In genomic region chr5:135560858-135561257, GRCh38 we compare ENCODE assay signal across 9 cellular contexts. TPM values are rescaled to one million over a fixed set of nuclear protein-coding genes. Genes with fewer than 3 reads are reported as not detected.
DNase-seq lines count a peak whose midpoint lies in the region; ATAC-seq, FAIRE-seq and TF ChIP-seq lines count a peak whose summit lies in the region.
"Had no signal": no experiment of that assay in that cellular context is flagged by ENCODE, and none has a peak within 500 bp of the region (broad histone marks: within the 10 kb centered on the region; RNA-seq: fewer than 3 reads in every experiment).

No MANE protein-coding gene starts in this region.

- no peaks in the 10 kb centered on the region for H3K9me1 ChIP-seq in endothelial cell of umbilical vein (replicated peaks; ENCODE audit: control insufficient read depth, extremely low read depth, insufficient read depth, low read length)

- H3K36me3 ChIP-seq in endothelial cell of umbilical vein (ENCODE audit: control insufficient read depth in 2 of 2, extremely low read depth in 1 of 2, insufficient read depth in 2 of 2, low read length in 2 of 2), result no peaks in the 10 kb centered on the region
- H3K36me3 ChIP-seq in naive thymus-derived CD4-positive, alpha-beta T cell (ENCODE audit: control insufficient read depth in 2 of 3, insufficient read depth in 3 of 3, low read length in 3 of 3), result no peaks in the 10 kb centered on the region

- H3K27ac ChIP-seq in endothelial cell of umbilical vein (ENCODE audit: insufficient read depth, low read depth, low read length), result no peak overlapping the region
- no peak overlapping the region for H3K27ac ChIP-seq in naive thymus-derived CD4-positive, alpha-beta T cell (ENCODE audit: low read depth, low read length)

- FAIRE-seq in endothelial cell of umbilical vein (lab: Jason Lieb, UNC), result peak; percentile 64
- FAIRE-seq: colon had no signal

- TF ChIP-seq CTCF in endothelial cell of umbilical vein (IDR thresholded peaks at IDR 0.05; ENCODE audit: extremely low read depth in 1 of 2, insufficient read depth in 1 of 2, low read depth in 1 of 2, low read length in 2 of 2), result peak; percentile 83 to 84

- no peak overlapping the region for H3K4me3 ChIP-seq in endothelial cell of umbilical vein (replicated peaks in 1 of 3; ENCODE audit: insufficient read depth in 1 of 3, low read depth in 1 of 3, low read length in 3 of 3)
- H3K4me3 ChIP-seq in naive thymus-derived CD4-positive, alpha-beta T cell (ENCODE audit: low read length), result no peak overlapping the region

- CTCF ChIA-PET in activated CD8-positive, alpha-beta T cell treated with anti-CD3 and anti-CD28 coated beads, Interleukin-2, amount 10 ng/mL, durations not matched to agents 7 days and 5 days (lab: Charles Lee), result interaction anchor here (0.6 to 20.1 kb wide), 25 partner anchors 9 to 274 kb away, joined by 3 to 553 read pairs (median 3); partner anchors contain the start of genes CXCL14, SLC25A48 and TIFAB
- CTCF ChIA-PET in endothelial cell of umbilical vein (lab: Charles Lee), result interaction anchor here (0.6 to 14.3 kb wide), 41 partner anchors 11 to 1599 kb away, joined by 3 to 664 read pairs (median 4); partner anchors contain the start of genes CXCL14 and SLC25A48
- CTCF ChIA-PET in naive thymus-derived CD4-positive, alpha-beta T cell (lab: Charles Lee), result interaction anchor here (0.8 to 1.0 kb wide), 4 partner anchors 8 to 96 kb away, joined by 3 to 6 read pairs (median 4); no protein-coding TSS in a partner anchor

- POLR2A ChIA-PET in activated CD8-positive, alpha-beta T cell treated with anti-CD3 and anti-CD28 coated beads, Interleukin-2, amount 10 ng/mL, durations not matched to agents 7 days and 5 days (lab: Charles Lee), result interaction anchor here (0.7 kb wide), 1 partner anchor 19 kb away, joined by 3 read pairs; no protein-coding TSS in a partner anchor
- POLR2A ChIA-PET in endothelial cell of umbilical vein (lab: Charles Lee), result interaction anchor here (0.6 kb wide), 1 partner anchor 493 kb away, joined by 3 read pairs; no protein-coding TSS in a partner anchor
- POLR2A ChIA-PET in naive thymus-derived CD4-positive, alpha-beta T cell (lab: Charles Lee), result interaction anchor here (1.2 kb wide), 1 partner anchor 10 kb away, joined by 6 read pairs; no protein-coding TSS in a partner anchor

- no peaks in the 10 kb centered on the region for H3K9me3 ChIP-seq in endothelial cell of umbilical vein (replicated peaks; ENCODE audit: control insufficient read depth, insufficient read depth, low read length)
- no peaks in the 10 kb centered on the region for H3K9me3 ChIP-seq in naive thymus-derived CD4-positive, alpha-beta T cell (ENCODE audit: control insufficient read depth in 2 of 3, low read length in 3 of 3)

- peaks cover 10 to 21% of the 10 kb centered on the region in 2 experiments for H3K27me3 ChIP-seq in endothelial cell of umbilical vein (ENCODE audit: control insufficient read depth in 2 of 2, insufficient read depth in 2 of 2, low read length in 2 of 2)
- no peaks in the 10 kb centered on the region for H3K27me3 ChIP-seq in naive thymus-derived CD4-positive, alpha-beta T cell (ENCODE audit: control insufficient read depth in 2 of 2, insufficient read depth in 2 of 2, low read length in 2 of 2)

- H3K9ac ChIP-seq in endothelial cell of umbilical vein (replicated peaks; ENCODE audit: extremely low read depth, insufficient read depth, low read length), result no peak overlapping the region

- H3K4me2 ChIP-seq in endothelial cell of umbilical vein (ENCODE audit: insufficient read depth, low read length), result no peak overlapping the region

- H3K27me3 Mint-ChIP-seq in activated CD8-positive, alpha-beta T cell treated with anti-CD3 and anti-CD28 coated beads, Interleukin-2, amount 10 ng/mL, durations not matched to agents 7 days and 5 days (ENCODE audit: low read depth), result peaks cover 30% of the 10 kb centered on the region
- H3K27me3 Mint-ChIP-seq in naive thymus-derived CD4-positive, alpha-beta T cell, result peaks cover 25 to 40% (median 36%) of the 10 kb centered on the region in 5 donors

- no TSS peak for BruUV-seq in endothelial cell of umbilical vein (replicated peaks; lab: Mats Ljungman, UMichigan)

- H3K9me3 Mint-ChIP-seq in activated CD8-positive, alpha-beta T cell treated with anti-CD3 and anti-CD28 coated beads, Interleukin-2, amount 10 ng/mL, durations not matched to agents 7 days and 5 days (ENCODE audit: insufficient read depth), result no peaks in the 10 kb centered on the region
- no peaks in the 10 kb centered on the region for H3K9me3 Mint-ChIP-seq in naive thymus-derived CD4-positive, alpha-beta T cell

- H3K4me3 Mint-ChIP-seq in activated CD8-positive, alpha-beta T cell treated with anti-CD3 and anti-CD28 coated beads, Interleukin-2, amount 10 ng/mL, durations not matched to agents 7 days and 5 days, result no peak overlapping the region
- peak overlapping the region in 1 of 10 donors; percentile 15 for H3K4me3 Mint-ChIP-seq in naive thymus-derived CD4-positive, alpha-beta T cell

- intact Hi-C loops in endothelial cell of umbilical vein (cut with micrococcal nuclease), result loop anchor here (1.0 kb wide), 1 partner anchor 269 kb away; no protein-coding TSS in a partner anchor
- intact Hi-C loops in naive thymus-derived CD4-positive, alpha-beta T cell (cut with micrococcal nuclease), result loop anchor here in 1 of 2 donors (2.0 kb wide), 1 partner anchor 270 kb away; no protein-coding TSS in a partner anchor

- ATAC-seq in GM19438 (IDR thresholded peaks at IDR 0.05; ENCODE audit: low read depth, unreplicated experiment) (peak; percentile 92), HG03469 (IDR thresholded peaks at IDR 0.05; ENCODE audit: unreplicated experiment) (peak; percentile 85)
- ATAC-seq in activated CD8-positive, alpha-beta T cell treated with anti-CD3 and anti-CD28 coated beads, Interleukin-2, amount 10 ng/mL, durations not matched to agents 7 days and 5 days, result peak; percentile 91
- peak; percentile 84 for ATAC-seq in naive thymus-derived CD4-positive, alpha-beta T cell
- peak; percentile 90 for ATAC-seq in stimulated activated naive CD8-positive, alpha-beta T cell treated with anti-CD3 and anti-CD28 coated beads, Interleukin-15, Interleukin-2, amounts not matched to agents 100 U/mL and 50 U/mL, for 24 hours

- H3K27ac Mint-ChIP-seq in activated CD8-positive, alpha-beta T cell treated with anti-CD3 and anti-CD28 coated beads, Interleukin-2, amount 10 ng/mL, durations not matched to agents 7 days and 5 days, result no peak overlapping the region
- no peak overlapping the region for H3K27ac Mint-ChIP-seq in naive thymus-derived CD4-positive, alpha-beta T cell

- no peak overlapping the region for H2AFZ ChIP-seq in endothelial cell of umbilical vein (ENCODE audit: low read depth, low read length)

- no peak for TF ChIP-seq POLR2A in endothelial cell of umbilical vein (IDR thresholded peaks at IDR 0.05; ENCODE audit: low read depth, low read length)

- peaks cover 2% of the 10 kb centered on the region for H3K4me1 Mint-ChIP-seq in activated CD8-positive, alpha-beta T cell treated with anti-CD3 and anti-CD28 coated beads, Interleukin-2, amount 10 ng/mL, durations not matched to agents 7 days and 5 days (ENCODE audit: low read depth)
- peaks cover 0 to 9% (median 7%) of the 10 kb centered on the region in 7 donors for H3K4me1 Mint-ChIP-seq in naive thymus-derived CD4-positive, alpha-beta T cell

- no peaks in the 10 kb centered on the region for H3K79me2 ChIP-seq in endothelial cell of umbilical vein (ENCODE audit: control insufficient read depth, insufficient read depth, low read length)

- no peaks in the 10 kb centered on the region for H4K20me1 ChIP-seq in endothelial cell of umbilical vein (replicated peaks; ENCODE audit: control insufficient read depth, extremely low read depth, insufficient read depth, low read length)

- dilution Hi-C loops in endothelial cell of umbilical vein (cut with MboI; ENCODE audit: extremely low pct_ligation_motif_present, low sequenced_read_pairs), result loop anchor here (25.0 kb wide), 1 partner anchor 99 kb away; the partner anchor contains the start of gene TIFAB

- no peaks in the 10 kb centered on the region for H3K4me1 ChIP-seq in endothelial cell of umbilical vein (ENCODE audit: control insufficient read depth, extremely low read depth, insufficient read depth, low read length)
- no peaks in the 10 kb centered on the region for H3K4me1 ChIP-seq in naive thymus-derived CD4-positive, alpha-beta T cell (ENCODE audit: control insufficient read depth in 2 of 2, insufficient read depth in 2 of 2, low read length in 2 of 2)

- DNase-seq in COR-L47 (lab: John Stamatoyannopoulos, UW) (peak; percentile 83), NCI-H82 treated with DMSO at 0.1 percent for 48 hours (lab: John Stamatoyannopoulos, UW; ENCODE audit: unreplicated experiment) (peak; percentile 38), endothelial cell of umbilical vein (ENCODE audit: low read depth, low spot score) (peak; percentile 54)
- peak; percentile 82 for DNase-seq in activated CD8-positive, alpha-beta T cell treated with anti-CD3 and anti-CD28 coated beads, Interleukin-2, amount 10 ng/mL, durations not matched to agents 7 days and 5 days
- peak; percentile 14 to 56 (median 44) for DNase-seq in naive thymus-derived CD4-positive, alpha-beta T cell
- peak; percentile 83 for DNase-seq in stimulated activated naive CD8-positive, alpha-beta T cell treated with anti-CD3 and anti-CD28 coated beads, Interleukin-15, Interleukin-2, amounts not matched to agents 100 U/mL and 50 U/mL, for 24 hours

- no peaks in the 10 kb centered on the region for H3K36me3 Mint-ChIP-seq in activated CD8-positive, alpha-beta T cell treated with anti-CD3 and anti-CD28 coated beads, Interleukin-2, amount 10 ng/mL, durations not matched to agents 7 days and 5 days (ENCODE audit: low read depth)
- no peaks in the 10 kb centered on the region for H3K36me3 Mint-ChIP-seq in naive thymus-derived CD4-positive, alpha-beta T cell

RNA-seq across cellular contexts. Expression of gene CXCL14, which starts 17.9 kb away (rescaled TPM):
- total RNA-seq in activated CD8-positive, alpha-beta T cell treated with anti-CD3 and anti-CD28 coated beads, Interleukin-2, amount 10 ng/mL, durations not matched to agents 7 days and 5 days, result not detected
- total RNA-seq in endothelial cell of umbilical vein, result not detected in 2 replicates
- not detected in 2 replicates for polyA plus RNA-seq in endothelial cell of umbilical vein
- polyA plus RNA-seq in endothelial cell of umbilical vein (2011; cell fraction: cytosol; rRNA removed), result not detected in 2 replicates
- polyA plus RNA-seq in endothelial cell of umbilical vein (2011; cell fraction: nucleus; rRNA removed), result not detected in 2 replicates
- polyA plus RNA-seq in endothelial cell of umbilical vein (2012), result not detected in 2 replicates
- polyA minus RNA-seq in endothelial cell of umbilical vein, result not detected in 2 replicates
- polyA minus RNA-seq in endothelial cell of umbilical vein (2011; cell fraction: cytosol; rRNA and poly(A)+ RNA removed), result not detected
- not detected in 2 replicates for polyA minus RNA-seq in endothelial cell of umbilical vein (2011; cell fraction: nucleus; rRNA and poly(A)+ RNA removed)
- not detected for total RNA-seq in naive thymus-derived CD4-positive, alpha-beta T cell
- polyA plus RNA-seq in naive thymus-derived CD4-positive, alpha-beta T cell, result not detected

RNA-seq across cellular contexts. Expression of gene NEUROG1, which starts 25.1 kb away (rescaled TPM):
- not detected for total RNA-seq in activated CD8-positive, alpha-beta T cell treated with anti-CD3 and anti-CD28 coated beads, Interleukin-2, amount 10 ng/mL, durations not matched to agents 7 days and 5 days
- not detected in 2 replicates for total RNA-seq in endothelial cell of umbilical vein
- not detected in 2 replicates for polyA plus RNA-seq in endothelial cell of umbilical vein
- not detected in 2 replicates for polyA plus RNA-seq in endothelial cell of umbilical vein (2011; cell fraction: cytosol; rRNA removed)
- polyA plus RNA-seq in endothelial cell of umbilical vein (2011; cell fraction: nucleus; rRNA removed), result not detected in 2 replicates
- not detected in 2 replicates for polyA plus RNA-seq in endothelial cell of umbilical vein (2012)
- not detected in 2 replicates for polyA minus RNA-seq in endothelial cell of umbilical vein
- not detected for polyA minus RNA-seq in endothelial cell of umbilical vein (2011; cell fraction: cytosol; rRNA and poly(A)+ RNA removed)
- polyA minus RNA-seq in endothelial cell of umbilical vein (2011; cell fraction: nucleus; rRNA and poly(A)+ RNA removed), result not detected in 2 replicates
- not detected for total RNA-seq in naive thymus-derived CD4-positive, alpha-beta T cell
- polyA plus RNA-seq in naive thymus-derived CD4-positive, alpha-beta T cell, result not detected
